In genomic region chr3:70990723-70991122, GRCh38 we compare ENCODE assay signal across 13 cellular contexts.
DNase-seq lines count a peak whose midpoint lies in the region; ATAC-seq and TF ChIP-seq lines count a peak whose summit lies in the region.
"Had no signal": no experiment of that assay in that cellular context is flagged by ENCODE, and none has a peak within 500 bp of the region (broad histone marks: within the 10 kb centered on the region; RNA-seq: fewer than 3 reads in every experiment).

No MANE protein-coding gene starts in this region.

- ATAC-seq in activated CD8-positive, alpha-beta T cell treated with anti-CD3 and anti-CD28 coated beads, Interleukin-2, amount 10 ng/mL, durations not matched to agents 7 days and 5 days, result no peak
- ATAC-seq in memory B cell (ENCODE audit: low read depth) (no peak), GM19023 (IDR thresholded peaks at IDR 0.05; ENCODE audit: unreplicated experiment) (no peak), GM21825 (IDR thresholded peaks at IDR 0.05; ENCODE audit: unreplicated experiment) (no peak)

- CTCF ChIA-PET in activated naive CD4-positive, alpha-beta T cell treated with anti-CD3 and anti-CD28 coated beads for 36 hours (lab: Charles Lee), result interaction anchor here (0.6 to 1.2 kb wide), 3 partner anchors 16 to 217 kb away, joined by 3 to 4 read pairs (median 4); no protein-coding TSS in a partner anchor
- CTCF ChIA-PET in activated CD8-positive, alpha-beta T cell treated with anti-CD3 and anti-CD28 coated beads, Interleukin-2, amount 10 ng/mL, durations not matched to agents 7 days and 5 days (lab: Charles Lee), result interaction anchor here (1.1 to 1.5 kb wide), 3 partner anchors 16 to 80 kb away, joined by 3 to 4 read pairs (median 4); no protein-coding TSS in a partner anchor

- DNase-seq in activated naive CD4-positive, alpha-beta T cell treated with anti-CD3 and anti-CD28 coated beads for 36 hours, result peak; percentile 34
- DNase-seq in activated naive CD4-positive, alpha-beta T cell treated with anti-CD3 and anti-CD28 coated beads, Interleukin-2, amount 50 U/mL, for 16 hours, result no peak
- no peak for DNase-seq in activated CD8-positive, alpha-beta T cell treated with anti-CD3 and anti-CD28 coated beads, Interleukin-2, amount 10 ng/mL, durations not matched to agents 7 days and 5 days
- DNase-seq in memory B cell (ENCODE audit: low spot score in 2 of 2) (no peak), tibial artery (no peak), inferior parietal cortex (ENCODE audit: extremely low spot score) (no peak)
- DNase-seq: NCI-H1092; NCI-H510A treated with DMSO at 0.1 percent for 48 hours; stimulated activated CD4-positive, alpha-beta T cell treated with anti-CD3 and anti-CD28 coated beads, Interleukin-1b, Interleukin-23, amount 100 ng/mL, for 48 hours had no signal

- peaks cover 66% of the 10 kb centered on the region for H3K4me1 Mint-ChIP-seq in activated naive CD4-positive, alpha-beta T cell treated with anti-CD3 and anti-CD28 coated beads for 36 hours (ENCODE audit: low read depth)
- peaks cover 30% of the 10 kb centered on the region for H3K4me1 Mint-ChIP-seq in activated CD8-positive, alpha-beta T cell treated with anti-CD3 and anti-CD28 coated beads, Interleukin-2, amount 10 ng/mL, durations not matched to agents 7 days and 5 days (ENCODE audit: low read depth)
- H3K4me1 Mint-ChIP-seq in memory B cell, result peaks cover 18% of the 10 kb centered on the region

- intact Hi-C loops in activated naive CD4-positive, alpha-beta T cell treated with anti-CD3 and anti-CD28 coated beads for 36 hours (cut with micrococcal nuclease), result loop anchor here (1.0 kb wide), 1 partner anchor 20 kb away; no protein-coding TSS in a partner anchor
- intact Hi-C loops in tibial artery (cut with DNase I; ENCODE audit: low total_unique reads), result no loop called here

- no peak overlapping the region for H3K4me3 ChIP-seq in tibial artery
- H3K4me3 ChIP-seq: neural progenitor cell had no signal

- H3K4me3 Mint-ChIP-seq in activated naive CD4-positive, alpha-beta T cell treated with anti-CD3 and anti-CD28 coated beads for 36 hours, result no peak overlapping the region
- no peak overlapping the region for H3K4me3 Mint-ChIP-seq in activated CD8-positive, alpha-beta T cell treated with anti-CD3 and anti-CD28 coated beads, Interleukin-2, amount 10 ng/mL, durations not matched to agents 7 days and 5 days
- H3K4me3 Mint-ChIP-seq in memory B cell, result no peak overlapping the region
- H3K4me3 Mint-ChIP-seq: neural progenitor cell had no signal

- no peak for TF ChIP-seq CTCF in tibial artery (IDR thresholded peaks at IDR 0.05)

- H3K36me3 Mint-ChIP-seq in activated naive CD4-positive, alpha-beta T cell treated with anti-CD3 and anti-CD28 coated beads for 36 hours (ENCODE audit: low read depth), result peaks cover 54% of the 10 kb centered on the region
- peaks cover 87% of the 10 kb centered on the region for H3K36me3 Mint-ChIP-seq in activated CD8-positive, alpha-beta T cell treated with anti-CD3 and anti-CD28 coated beads, Interleukin-2, amount 10 ng/mL, durations not matched to agents 7 days and 5 days (ENCODE audit: low read depth)
- peaks cover 35% of the 10 kb centered on the region for H3K36me3 Mint-ChIP-seq in memory B cell

- H3K27ac Mint-ChIP-seq in activated naive CD4-positive, alpha-beta T cell treated with anti-CD3 and anti-CD28 coated beads for 36 hours, result peak overlapping the region; percentile 83
- peak overlapping the region; percentile 60 for H3K27ac Mint-ChIP-seq in activated CD8-positive, alpha-beta T cell treated with anti-CD3 and anti-CD28 coated beads, Interleukin-2, amount 10 ng/mL, durations not matched to agents 7 days and 5 days
- H3K27ac Mint-ChIP-seq in memory B cell, result peak overlapping the region; percentile 75
- H3K27ac Mint-ChIP-seq: neural progenitor cell had no signal

- POLR2A ChIA-PET in activated CD8-positive, alpha-beta T cell treated with anti-CD3 and anti-CD28 coated beads, Interleukin-2, amount 10 ng/mL, durations not matched to agents 7 days and 5 days (lab: Charles Lee), result interaction anchor here (0.7 to 1.2 kb wide), 2 partner anchors 18 to 74 kb away, joined by 3 read pairs; no protein-coding TSS in a partner anchor

- H3K4me1 ChIP-seq in tibial artery, result peaks cover 0 to 88% (median 48%) of the 10 kb centered on the region in 4 donors
- H3K4me1 ChIP-seq: neural progenitor cell had no signal

- no peaks in the 10 kb centered on the region for H3K27me3 Mint-ChIP-seq in activated naive CD4-positive, alpha-beta T cell treated with anti-CD3 and anti-CD28 coated beads for 36 hours (ENCODE audit: low read depth)
- no peaks in the 10 kb centered on the region for H3K27me3 Mint-ChIP-seq in activated CD8-positive, alpha-beta T cell treated with anti-CD3 and anti-CD28 coated beads, Interleukin-2, amount 10 ng/mL, durations not matched to agents 7 days and 5 days (ENCODE audit: low read depth)
- no peaks in the 10 kb centered on the region for H3K27me3 Mint-ChIP-seq in memory B cell

- peaks cover 0 to 35% (median 15%) of the 10 kb centered on the region in 3 donors for H3K36me3 ChIP-seq in tibial artery
- H3K36me3 ChIP-seq: neural progenitor cell had no signal

- H3K9me3 ChIP-seq in tibial artery, result no peaks in the 10 kb centered on the region

- no peaks in the 10 kb centered on the region for H3K27me3 ChIP-seq in tibial artery
- H3K27me3 ChIP-seq: neural progenitor cell had no signal

- peak overlapping the region; percentile 69 to 78 for H3K27ac ChIP-seq in tibial artery
- H3K27ac ChIP-seq: neural progenitor cell had no signal

- H3K9me3 Mint-ChIP-seq in activated naive CD4-positive, alpha-beta T cell treated with anti-CD3 and anti-CD28 coated beads for 36 hours, result no peaks in the 10 kb centered on the region
- H3K9me3 Mint-ChIP-seq in activated CD8-positive, alpha-beta T cell treated with anti-CD3 and anti-CD28 coated beads, Interleukin-2, amount 10 ng/mL, durations not matched to agents 7 days and 5 days (ENCODE audit: insufficient read depth), result no peaks in the 10 kb centered on the region
- H3K9me3 Mint-ChIP-seq in memory B cell, result peaks cover 1% of the 10 kb centered on the region
- H3K9me3 Mint-ChIP-seq: activated T-helper 2 cell treated with anti-CD3 and anti-CD28 coated beads, Interferon-gamma antibody, Interleukin-2, Interleukin-4, amounts not matched to agents 10 μg/mL and 5 μg/mL and 100 μg/mL, durations not matched to agents 14 hours and 24 hours and 36 hours; neural progenitor cell had no signal
